1 cellular context compared by ENCODE assay signal in genomic region chr20:21089421-21089820, GRCh38.
A peak's percentile ranks its signal among the peaks of the same experiment; 100 is the strongest.
TF ChIP-seq lines count a peak whose summit lies in the region.

No MANE protein-coding gene starts in this region.

TF ChIP-seq in HEK293, 187 proteins besides CTCF, POLR2A, EP300 and RAD21 (continued from another document):
- TF ChIP-seq INSM2 (tag by site-specific recombination; IDR thresholded peaks at IDR 0.05) (peak; percentile 52; the same call in 1 of the 2 replicates), ZNF140 (tag by site-specific recombination; IDR thresholded peaks at IDR 0.05) (no peak), ZNF366 (tag by site-specific recombination; conservative IDR thresholded peaks at IDR 0.05) (peak; percentile 70), GLIS1 (tag by site-specific recombination; IDR thresholded peaks at IDR 0.05) (peak; percentile 16; the same call in 1 of the 2 replicates), KLF1 (tag by site-specific recombination; IDR thresholded peaks at IDR 0.05) (no peak), OSR2 (tag by site-specific recombination; IDR thresholded peaks at IDR 0.05) (peak; percentile 13; the same call in 1 of the 2 replicates), ZNF138 (tag by site-specific recombination; IDR thresholded peaks at IDR 0.05; ENCODE audit: borderline replicate concordance) (no peak), SALL2 (tag by site-specific recombination; IDR thresholded peaks at IDR 0.05; ENCODE audit: borderline replicate concordance) (no peak), SP7 (tag by site-specific recombination; IDR thresholded peaks at IDR 0.05) (peak; percentile 63), ZNF639 (tag by site-specific recombination; IDR thresholded peaks at IDR 0.05) (0 out of 2 replicates have a peak, but pooled peaks have one; percentile 30), KLF10 (tag by site-specific recombination; IDR thresholded peaks at IDR 0.05) (no peak), ZEB2 (tag by site-specific recombination; IDR thresholded peaks at IDR 0.05) (0 out of 2 replicates have a peak, but pooled peaks have one; percentile 63), HOXD13 (CRISPR knock-in tag; IDR thresholded peaks at IDR 0.05; ENCODE audit: borderline replicate concordance) (peak; percentile 89), RBAK (tag by site-specific recombination; IDR thresholded peaks at IDR 0.05) (no peak), PRDM6 (tag by site-specific recombination; IDR thresholded peaks at IDR 0.05) (peak; percentile 86), BCL11A (tag by site-specific recombination; IDR thresholded peaks at IDR 0.05; ENCODE audit: low read depth) (no peak), ZBTB44 (tag by site-specific recombination; IDR thresholded peaks at IDR 0.05) (peak; percentile 32; the same call in 1 of the 2 replicates), ZNF610 (tag by site-specific recombination; IDR thresholded peaks at IDR 0.05; ENCODE audit: borderline replicate concordance) (no peak), ZNF157 (tag by site-specific recombination; IDR thresholded peaks at IDR 0.05) (no peak), WT1 (tag by site-specific recombination; IDR thresholded peaks at IDR 0.05) (peak; percentile 79), ZBTB10 (tag by site-specific recombination; IDR thresholded peaks at IDR 0.05) (no peak), SP3 (tag by site-specific recombination; IDR thresholded peaks at IDR 0.05) (no peak), ZNF843 (tag by site-specific recombination; IDR thresholded peaks at IDR 0.05) (peak; percentile 27; the same call in 1 of the 2 replicates), ZNF24 (tag by site-specific recombination; IDR thresholded peaks at IDR 0.05) (0 out of 2 replicates have a peak, but pooled peaks have one; percentile 28), ZNF571 (tag by site-specific recombination; IDR thresholded peaks at IDR 0.05) (no peak), TSHZ1 (tag by site-specific recombination; IDR thresholded peaks at IDR 0.05; ENCODE audit: borderline replicate concordance) (0 out of 2 replicates have a peak, but pooled peaks have one; percentile 44), ZXDB (tag by site-specific recombination; IDR thresholded peaks at IDR 0.05) (peak; percentile 37; the same call in 1 of the 2 replicates), ZIC2 (tag by site-specific recombination; IDR thresholded peaks at IDR 0.05) (no peak), BCL11B (tag by site-specific recombination; IDR thresholded peaks at IDR 0.05; ENCODE audit: low read depth) (no peak), ZNF544 (tag by site-specific recombination; IDR thresholded peaks at IDR 0.05) (no peak), ZNF391 (tag by site-specific recombination; IDR thresholded peaks at IDR 0.05; ENCODE audit: borderline replicate concordance, low read depth) (no peak), ZNF449 (tag by site-specific recombination; IDR thresholded peaks at IDR 0.05) (no peak), KLF8 (tag by site-specific recombination; IDR thresholded peaks at IDR 0.05) (peak; percentile 59; the same call in 1 of the 2 replicates)
